In the genomic region with DNA sequence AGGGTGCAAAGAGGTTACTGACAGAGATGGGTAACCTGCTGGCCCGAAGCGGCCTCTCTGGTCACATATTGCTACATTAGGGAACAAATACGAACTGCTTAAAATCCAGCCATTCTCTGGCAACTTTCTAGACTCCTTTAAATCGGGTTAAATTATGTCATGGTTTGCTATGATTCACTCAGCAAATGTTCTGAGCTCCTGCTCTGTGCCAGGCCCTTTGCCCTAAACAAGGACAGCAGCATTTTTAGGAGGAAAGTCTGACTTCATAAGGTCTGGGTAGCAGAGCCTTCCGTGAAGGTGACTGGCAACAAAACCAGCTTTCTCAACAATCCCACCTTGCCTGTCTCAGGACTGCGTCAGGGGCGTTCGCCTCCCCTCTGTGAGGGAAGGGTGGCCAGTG, we compare ENCODE assay signal across 18 cellular contexts. TPM values are rescaled to one million over a fixed set of nuclear protein-coding genes. Genes with fewer than 3 reads are reported as not detected.
A peak's percentile ranks its signal among the peaks of the same experiment; 100 is the strongest.
DNase-seq lines count a peak whose midpoint lies in the region; ATAC-seq, FAIRE-seq and TF ChIP-seq lines count a peak whose summit lies in the region.
"Had no signal": no experiment of that assay in that cellular context is flagged by ENCODE, and none has a peak within 500 bp of the region (broad histone marks: within the 10 kb centered on the region; RNA-seq: fewer than 3 reads in every experiment).

No MANE protein-coding gene starts in this region.

- POLR2A ChIA-PET in A549 (lab: Yijun Ruan, JAX) (no interaction called here), PC-3 (lab: Charles Lee; ENCODE audit: unreplicated experiment) (no interaction called here)

- peak overlapping the region; percentile 43; the same call in 2 of the 3 replicates for H3K4me2 ChIP-seq in A549
- H3K4me2 ChIP-seq in PC-3 (ENCODE audit: low read length): peak overlapping the region; percentile 65
- H3K4me2 ChIP-seq in keratinocyte (ENCODE audit: control insufficient read depth, extremely low read depth, insufficient read depth, low read depth, low read length): no peak overlapping the region

- no peaks in the 10 kb centered on the region for H3F3A ChIP-seq in PC-3 (ENCODE audit: low read length, unreplicated experiment)

- dilution Hi-C loops in keratinocyte (cut with MboI; ENCODE audit: extremely low pct_ligation_motif_present, low sequenced_read_pairs): no loop called here

- FAIRE-seq in A549 (lab: Jason Lieb, UNC): no peak
- FAIRE-seq in keratinocyte (lab: Jason Lieb, UNC): peak; percentile 36
- FAIRE-seq: A204.1 had no signal

- TF ChIP-seq EP300 in A549 (IDR thresholded peaks at IDR 0.05): no peak

- in situ Hi-C loops in astrocyte of the spinal cord (cut with HindIII; ENCODE audit: low sequenced_read_pairs): no loop called here

- TF ChIP-seq POLR2A in A549 (IDR thresholded peaks at IDR 0.05; ENCODE audit: low read length): no peak
- no peak for TF ChIP-seq POLR2A in uterus (IDR thresholded peaks at IDR 0.05)

- TF ChIP-seq RAD21 in A549 (conservative IDR thresholded peaks at IDR 0.05 in 1 of 2, IDR thresholded peaks at IDR 0.05 in 1 of 2): no peak

- 40% methylated on average over 8 of the region's 8 CpGs for WGBS in A549 (ENCODE audit: missing lambda C conversion rate)

- H3K27me3 ChIP-seq in PC-3 (ENCODE audit: low read length) (no peaks in the 10 kb centered on the region), keratinocyte (ENCODE audit: control insufficient read depth, extremely low read depth, insufficient read depth, low read length) (no peaks in the 10 kb centered on the region), uterus (no peaks in the 10 kb centered on the region)
- H3K27me3 ChIP-seq: SJSA1 had no signal

- intact Hi-C loops in PC-3 (cut with micrococcal nuclease): loop anchor here (10.0 kb wide), 1 partner anchor 250 kb away; no protein-coding TSS in a partner anchor
- intact Hi-C loops in uterus (cut with DNase I; ENCODE audit: low total_unique reads): no loop called here

- H3K27ac ChIP-seq in A549 (peak overlapping the region in 1 of 2 experiments; percentile 47; a peak in 1 of 6 replicates), PC-3 (ENCODE audit: low read length) (peak overlapping the region; percentile 40), keratinocyte (ENCODE audit: control insufficient read depth, insufficient read depth, low read length) (no peak overlapping the region), uterus (no peak overlapping the region)
- H3K27ac ChIP-seq: SJSA1 had no signal

- CTCF ChIA-PET in A549 (lab: Yijun Ruan, JAX): interaction anchor here (6.3 kb wide), 1 partner anchor 11 kb away, joined by 49 read pairs; no protein-coding TSS in a partner anchor
- CTCF ChIA-PET in PC-3 (lab: Charles Lee): interaction anchor here (0.6 kb wide), 1 partner anchor 1585 kb away, joined by 3 read pairs; no protein-coding TSS in a partner anchor

- peaks cover 27% of the 10 kb centered on the region for H3K4me1 ChIP-seq in A549
- peaks cover 42% of the 10 kb centered on the region for H3K4me1 ChIP-seq in PC-3 (ENCODE audit: insufficient read depth, low read length)
- H3K4me1 ChIP-seq in keratinocyte (ENCODE audit: control insufficient read depth, extremely low read depth, insufficient read depth, low read length): peaks cover 31% of the 10 kb centered on the region
- H3K4me1 ChIP-seq in uterus: no peaks in the 10 kb centered on the region
- H3K4me1 ChIP-seq: SJSA1 had no signal

- H3K9me3 ChIP-seq in A549: no peaks in the 10 kb centered on the region
- no peaks in the 10 kb centered on the region for H3K9me3 ChIP-seq in PC-3 (ENCODE audit: low read length)
- H3K9me3 ChIP-seq in keratinocyte (ENCODE audit: control insufficient read depth, low read depth, low read length): no peaks in the 10 kb centered on the region
- no peaks in the 10 kb centered on the region for H3K9me3 ChIP-seq in uterus
- H3K9me3 ChIP-seq: SJSA1 had no signal

- no peak for DNase-seq in A549 (ENCODE audit: low read depth in 1 of 2, low spot score in 1 of 2)
- peak; percentile 63 for DNase-seq in PC-3
- DNase-seq in astrocyte of the spinal cord (ENCODE audit: low read depth, low spot score): peak; percentile 42
- no peak for DNase-seq in keratinocyte (ENCODE audit: low read depth, low spot score)
- no peak for DNase-seq in C1 segment of cervical spinal cord (lab: John Stamatoyannopoulos, UW)
- DNase-seq in SKM-1 (lab: John Stamatoyannopoulos, UW; ENCODE audit: unreplicated experiment): no peak
- no peak for DNase-seq in uterus
- DNase-seq: Calu3; CD4-positive, CD25-positive, alpha-beta regulatory T cell; DMS79; NCI-H187 treated with DMSO at 0.1 percent for 48 hours; NCI-H2171; NCI-H446 treated with DMSO at 0.1 percent for 48 hours; NCI-H82 had no signal

- no peaks in the 10 kb centered on the region for H3K79me2 ChIP-seq in PC-3 (ENCODE audit: low read length)
- H3K79me2 ChIP-seq in keratinocyte (ENCODE audit: control insufficient read depth, insufficient read depth, low read length): no peaks in the 10 kb centered on the region

- H3K9me2 ChIP-seq in PC-3 (replicated peaks; ENCODE audit: low read length): no peaks in the 10 kb centered on the region

- H4K20me1 ChIP-seq in PC-3 (ENCODE audit: low read length) (no peaks in the 10 kb centered on the region), keratinocyte (ENCODE audit: control insufficient read depth, extremely low read depth, insufficient read depth, low read length) (no peaks in the 10 kb centered on the region)

- H3K4me3 ChIP-seq in A549 (no peak overlapping the region), PC-3 (ENCODE audit: low read length) (no peak overlapping the region), astrocyte of the spinal cord (ENCODE audit: low read depth, low read length) (no peak overlapping the region), keratinocyte (ENCODE audit: control insufficient read depth in 2 of 3, extremely low read depth in 1 of 3, insufficient read depth in 2 of 3, low read depth in 1 of 3, low read length in 3 of 3) (no peak overlapping the region), uterus (no peak overlapping the region)
- H3K4me3 ChIP-seq: SJSA1 had no signal

- H3K9ac ChIP-seq in PC-3 (ENCODE audit: low read length): no peak overlapping the region
- H3K9ac ChIP-seq in keratinocyte (ENCODE audit: control insufficient read depth, extremely low read depth, insufficient read depth, low read length): no peak overlapping the region

- no peak for TF ChIP-seq CTCF in A549 (IDR thresholded peaks at IDR 0.05)
- no peak for TF ChIP-seq CTCF in PC-3 (conservative IDR thresholded peaks at IDR 0.05; ENCODE audit: low read depth, low read length)
- TF ChIP-seq CTCF in astrocyte of the spinal cord (IDR thresholded peaks at IDR 0.05; ENCODE audit: low read depth, low read length): no peak
- TF ChIP-seq CTCF in keratinocyte (optimal IDR thresholded peaks at IDR 0.05 in 1 of 3, IDR thresholded peaks at IDR 0.05 in 1 of 3, conservative IDR thresholded peaks at IDR 0.05 in 1 of 3; ENCODE audit: extremely low read depth in 1 of 3, insufficient read depth in 2 of 3, low read length in 3 of 3): no peak
- TF ChIP-seq CTCF in uterus (IDR thresholded peaks at IDR 0.05): no peak

- no TSS peak for BruUV-seq in PC-3 (replicated peaks; lab: Mats Ljungman, UMichigan)

- H2AFZ ChIP-seq in PC-3 (ENCODE audit: low read length) (0 out of 2 replicates have a peak overlapping the region, but pooled peaks have one; percentile 37), keratinocyte (ENCODE audit: control insufficient read depth, low read length) (no peak overlapping the region)

- H3K9me1 ChIP-seq in keratinocyte (ENCODE audit: control insufficient read depth, extremely low read depth, insufficient read depth, low read length): no peaks in the 10 kb centered on the region

- no peak; a peak in 1 of 6 replicates for ATAC-seq in A549
- peak; percentile 68 for ATAC-seq in PC-3
- ATAC-seq in HG03565 (IDR thresholded peaks at IDR 0.05; ENCODE audit: unreplicated experiment): no peak

- H3K36me3 ChIP-seq in PC-3 (ENCODE audit: low read depth, low read length) (no peaks in the 10 kb centered on the region), keratinocyte (ENCODE audit: control insufficient read depth in 2 of 2, extremely low read depth in 1 of 2, insufficient read depth in 2 of 2, low read length in 2 of 2) (no peaks in the 10 kb centered on the region), uterus (no peaks in the 10 kb centered on the region)
- H3K36me3 ChIP-seq: SJSA1 had no signal

TF ChIP-seq in A549, 52 proteins besides CTCF, POLR2A, EP300 and RAD21 (continues in another document):
- TF ChIP-seq ZNF302 (CRISPR knock-in tag; IDR thresholded peaks at IDR 0.05) (no peak), KDM1A (IDR thresholded peaks at IDR 0.05; ENCODE audit: low read depth) (no peak)

RNA-seq across cellular contexts. Expression of gene ZP4, which starts 15.4 kb away (rescaled TPM):
- not detected in 2 replicates for polyA plus RNA-seq in A549 (2011; rRNA removed)
- polyA plus RNA-seq in A549 (2012; cell fraction: cytosol; rRNA removed): not detected in 2 replicates
- not detected in 2 replicates for polyA plus RNA-seq in A549 (2012; cell fraction: nucleus; rRNA removed)
- not detected in 3 replicates for polyA plus RNA-seq in A549 (2017; fragmentation: RNase III; extraction: RNeasy Plus Mini Kit Qiagen cat#74134 plus additional on column Dnase treatment)
- not detected in 2 replicates for polyA minus RNA-seq in A549 (2011; rRNA and poly(A)+ RNA removed)
- not detected in 2 replicates for total RNA-seq in PC-3 (2014; rRNA removed)
- 0.12 to 0.32 TPM (median 0.31 TPM) in 3 replicates for polyA plus RNA-seq in keratinocyte
- polyA plus RNA-seq in keratinocyte (2011; ENCODE audit: low read depth): not detected
- polyA plus RNA-seq in keratinocyte (2011; cell fraction: cytosol; rRNA removed): 0.09 and 0.19 TPM in 2 replicates
- polyA plus RNA-seq in keratinocyte (2011; cell fraction: nucleus; rRNA removed): 0.48 and 0.53 TPM in 2 replicates
- polyA plus RNA-seq in keratinocyte (2012; ENCODE audit: low replicate concordance): 0.06 and 0.15 TPM in 2 replicates
- polyA minus RNA-seq in keratinocyte: 0.10 to 1.5 TPM in 2 of 3 replicates, not detected in the other
- polyA minus RNA-seq in keratinocyte (2011; cell fraction: cytosol; rRNA and poly(A)+ RNA removed): not detected
- 0.21 TPM in 1 of 2 replicates, not detected in the other for polyA minus RNA-seq in keratinocyte (2011; cell fraction: nucleus; rRNA and poly(A)+ RNA removed)
- total RNA-seq in uterus: not detected
- total RNA-seq: Calu3; CD4-positive, CD25-positive, alpha-beta regulatory T cell; H4; SJSA1 had no signal
- polyA plus RNA-seq: CD4-positive, CD25-positive, alpha-beta regulatory T cell had no signal

Comparison
In these comparisons a context has a peak if more than half of its experiments do, and no peak if none do; other contexts are left out.
1. DNase-seq: peak in PC-3 (single experiment) and astrocyte of the spinal cord (single experiment); none in A549 (0 of 2), keratinocyte (single experiment), C1 segment of cervical spinal cord (0 of 14), SKM-1 (single experiment) and uterus (0 of 2).